ENCODE assay signal across 7 cellular contexts in the genomic region with DNA sequence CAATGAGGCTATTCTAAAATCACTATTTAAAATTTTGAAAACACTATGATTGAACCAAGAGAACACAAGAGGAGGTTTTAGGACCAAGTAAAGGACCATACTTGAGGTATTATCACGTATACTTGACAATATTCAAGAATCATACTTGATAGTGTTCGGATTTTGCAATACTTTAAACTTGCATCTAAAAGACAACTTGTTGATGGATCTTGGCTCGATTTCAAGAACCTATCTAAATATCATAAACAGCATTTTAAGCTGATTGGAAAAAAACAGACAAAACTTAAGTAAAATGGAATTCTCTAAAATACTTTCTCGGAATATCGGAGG. TPM values are rescaled to one million over a fixed set of nuclear protein-coding genes. Genes with fewer than 3 reads are reported as not detected.
A peak's percentile ranks its signal among the peaks of the same experiment; 100 is the strongest.
DNase-seq lines count a peak whose midpoint lies in the region; ATAC-seq and TF ChIP-seq lines count a peak whose summit lies in the region.

No MANE protein-coding gene starts in this region.

- no peak overlapping the region for H3K27ac ChIP-seq in iPS DF 6.9 (ENCODE audit: low read length)
- peak overlapping the region; percentile 77 to 98 (median 97) for H3K27ac ChIP-seq in spleen

- TF ChIP-seq CTCF in activated CD8-positive, alpha-beta T cell treated with anti-CD3 and anti-CD28 coated beads for 36 hours (IDR thresholded peaks at IDR 0.05) = no peak
- TF ChIP-seq CTCF in spleen (IDR thresholded peaks at IDR 0.05 in 8 of 11, conservative IDR thresholded peaks at IDR 0.05 in 3 of 11) = no peak

- H3K4me1 Mint-ChIP-seq in activated CD8-positive, alpha-beta T cell treated with anti-CD3 and anti-CD28 coated beads for 36 hours (ENCODE audit: low read depth) = peaks cover 43% of the 10 kb centered on the region

- intact Hi-C loops in activated CD8-positive, alpha-beta T cell treated with anti-CD3 and anti-CD28 coated beads for 36 hours (cut with micrococcal nuclease) = loop anchor here (5.0 kb wide), 1 partner anchor 144 kb away; no protein-coding TSS in a partner anchor
- intact Hi-C loops in spleen (cut with DNase I; ENCODE audit: low total_unique reads) = no loop called here

- TF ChIP-seq POLR2A in spleen (IDR thresholded peaks at IDR 0.05) = peak in 1 of 3 donors; percentile 22

- H3K9me3 Mint-ChIP-seq in activated CD8-positive, alpha-beta T cell treated with anti-CD3 and anti-CD28 coated beads for 36 hours = peaks cover 2% of the 10 kb centered on the region

- H3K9me3 ChIP-seq in iPS DF 6.9 (ENCODE audit: control insufficient read depth, insufficient read depth, low read length) (no peaks in the 10 kb centered on the region), spleen (no peaks in the 10 kb centered on the region)

- H3K36me3 ChIP-seq in iPS DF 6.9 (ENCODE audit: control insufficient read depth, insufficient read depth, low read length) (no peaks in the 10 kb centered on the region), spleen (peaks cover 0 to 15% (median 0%) of the 10 kb centered on the region in 6 donors)

- peak overlapping the region; percentile 88 for H3K4me3 Mint-ChIP-seq in activated CD8-positive, alpha-beta T cell treated with anti-CD3 and anti-CD28 coated beads for 36 hours

- no peaks in the 10 kb centered on the region for H3K27me3 Mint-ChIP-seq in activated CD8-positive, alpha-beta T cell treated with anti-CD3 and anti-CD28 coated beads for 36 hours

- CTCF ChIA-PET in activated CD8-positive, alpha-beta T cell treated with anti-CD3 and anti-CD28 coated beads for 36 hours (lab: Charles Lee) = no interaction called here

- H3K27ac Mint-ChIP-seq in activated CD8-positive, alpha-beta T cell treated with anti-CD3 and anti-CD28 coated beads for 36 hours = peak overlapping the region; percentile 96

- peaks cover 60% of the 10 kb centered on the region for H3K36me3 Mint-ChIP-seq in activated CD8-positive, alpha-beta T cell treated with anti-CD3 and anti-CD28 coated beads for 36 hours (ENCODE audit: low read depth)

- H3K4me3 ChIP-seq in iPS DF 6.9 (ENCODE audit: low read length) (peak overlapping the region; percentile 99; the same call in 1 of the 2 replicates), spleen (peak overlapping the region; percentile 41 to 81 (median 60))

- no peak for ATAC-seq in activated CD8-positive, alpha-beta T cell treated with anti-CD3 and anti-CD28 coated beads for 36 hours
- ATAC-seq in GM21423 (IDR thresholded peaks at IDR 0.05; ENCODE audit: unreplicated experiment) (no peak), GM18520 (IDR thresholded peaks at IDR 0.05; ENCODE audit: unreplicated experiment) (no peak)

- POLR2A ChIA-PET in activated CD8-positive, alpha-beta T cell treated with anti-CD3 and anti-CD28 coated beads for 36 hours (lab: Charles Lee) = interaction anchor here (0.5 to 5.0 kb wide), 9 partner anchors 8 to 181 kb away, joined by 3 to 111 read pairs (median 14); no protein-coding TSS in a partner anchor

- H3K27me3 ChIP-seq in iPS DF 6.9 (ENCODE audit: control insufficient read depth, insufficient read depth, low read length) (no peaks in the 10 kb centered on the region), spleen (replicated peaks in 1 of 7) (no peaks in the 10 kb centered on the region)

- DNase-seq in HT-29 (ENCODE audit: low spot score) (peak; percentile 33), iPS DF 6.9 (ENCODE audit: low read depth, low spot score) (no peak), spleen (no peak)
- no peak for DNase-seq in activated CD8-positive, alpha-beta T cell treated with anti-CD3 and anti-CD28 coated beads for 36 hours
- DNase-seq in stimulated activated naive CD4-positive, alpha-beta T cell (lab: John Stamatoyannopoulos, UW) = no peak

- WGBS in iPS DF 6.9 (ENCODE audit: insufficient coverage, insufficient read length) = no CpG with 5 or more reads among the region's 5 CpGs
- 33 to 48% (median 40%) methylated on average over 5 of the region's 5 CpGs for WGBS in spleen, 5 donors

- no peaks in the 10 kb centered on the region for H3K4me1 ChIP-seq in iPS DF 6.9 (ENCODE audit: control insufficient read depth, insufficient read depth, low read length)
- peaks cover 8 to 67% (median 44%) of the 10 kb centered on the region in 6 donors for H3K4me1 ChIP-seq in spleen

RNA-seq across cellular contexts. Expression of gene NAMPT, which starts 1.3 kb away (rescaled TPM):
- 28.7 and 33.4 TPM in 2 replicates for total RNA-seq in HT-29 (2014; rRNA removed; shearing (Covaris generic))
- total RNA-seq in activated CD8-positive, alpha-beta T cell treated with anti-CD3 and anti-CD28 coated beads for 36 hours = 100 to 1,000 TPM; 790 to 812 TPM
- 1,000 to 10,000 TPM in 1 of 7 donors, 100 to 1,000 TPM in 6; 240 to 1,259 (median 449) TPM for total RNA-seq in spleen
- polyA plus RNA-seq in spleen = 10 to 100 TPM; 24.7 to 63.0 (median 25.0) TPM
